19 cellular contexts compared by ENCODE assay signal in genomic region chr2:75801234-75801982, GRCh38.
DNase-seq lines count a peak whose midpoint lies in the region; ATAC-seq and TF ChIP-seq lines count a peak whose summit lies in the region.
"Had no signal": no experiment of that assay in that cellular context is flagged by ENCODE, and none has a peak within 500 bp of the region (broad histone marks: within the 10 kb centered on the region; RNA-seq: fewer than 3 reads in every experiment).

No MANE protein-coding gene starts in this region.

- no peak for DNase-seq in GM12864 (ENCODE audit: low read depth)
- no peak for DNase-seq in NCI-H748 treated with DMSO at 0.1 percent for 48 hours (lab: John Stamatoyannopoulos, UW)
- no peak for DNase-seq in activated naive CD8-positive, alpha-beta T cell treated with anti-CD3 and anti-CD28 coated beads, Interleukin-2, amount 50 U/mL, for 24 hours
- DNase-seq in chondrocyte (ENCODE audit: low spot score) = no peak
- DNase-seq in SIG-M5 treated with dmso at 0.1 percent for 504 hours (lab: John Stamatoyannopoulos, UW; ENCODE audit: unreplicated experiment) = no peak
- DNase-seq: activated T-cell treated with anti-CD3 and anti-CD28 coated beads, Interleukin-2, amount 50 U/mL, for 72 hours; amygdala; cortex of kidney; left ventricle myocardium inferior; natural killer cell; NCI-H2227 treated with DMSO at 0.1 percent for 48 hours; PC-9; stimulated activated CD4-positive, alpha-beta T cell treated with anti-CD3 and anti-CD28 coated beads, Interleukin-4, amount 100 ng/mL, for 1 hour; T-cell had no signal

- H3K4me1 Mint-ChIP-seq in activated naive CD8-positive, alpha-beta T cell treated with anti-CD3 and anti-CD28 coated beads, Interleukin-2, amount 50 U/mL, for 24 hours = no peaks in the 10 kb centered on the region
- H3K4me1 Mint-ChIP-seq in chondrocyte (ENCODE audit: low read depth) = no peaks in the 10 kb centered on the region
- H3K4me1 Mint-ChIP-seq: natural killer cell; stimulated activated effector memory CD8-positive, alpha-beta T cell treated with anti-CD3 and anti-CD28 coated beads, Interleukin-12 subunit alpha, Interleukin-12 subunit beta, amount 100 ng/mL, for 72 hours; T-cell had no signal

- H3K4me3 ChIP-seq in GM12864 (ENCODE audit: low read depth, low read length) = peak overlapping the region; percentile 43; the same call in 1 of the 2 replicates
- H3K4me3 ChIP-seq: left ventricle myocardium inferior, PC-9 had no signal

- H3K36me3 Mint-ChIP-seq in activated naive CD8-positive, alpha-beta T cell treated with anti-CD3 and anti-CD28 coated beads, Interleukin-2, amount 50 U/mL, for 24 hours (ENCODE audit: low read depth) = no peaks in the 10 kb centered on the region
- no peaks in the 10 kb centered on the region for H3K36me3 Mint-ChIP-seq in chondrocyte (ENCODE audit: low read depth)
- H3K36me3 Mint-ChIP-seq: natural killer cell; stimulated activated effector memory CD8-positive, alpha-beta T cell treated with anti-CD3 and anti-CD28 coated beads, Interleukin-12 subunit alpha, Interleukin-12 subunit beta, amount 100 ng/mL, for 72 hours; T-cell; type B pancreatic cell had no signal

- ATAC-seq in GM19463 (IDR thresholded peaks at IDR 0.05; ENCODE audit: unreplicated experiment) (peak; percentile 43), HG02798 (IDR thresholded peaks at IDR 0.05; ENCODE audit: poor library complexity, unreplicated experiment) (peak; percentile 42), HG03575 (IDR thresholded peaks at IDR 0.05; ENCODE audit: extremely low read depth, insufficient number of reproducible peaks, low FRiP score, unreplicated experiment) (peak; percentile 29)
- no peak for ATAC-seq in activated naive CD8-positive, alpha-beta T cell treated with anti-CD3 and anti-CD28 coated beads, Interleukin-2, amount 50 U/mL, for 24 hours
- ATAC-seq: activated T-cell treated with anti-CD3 and anti-CD28 coated beads, Interleukin-2, amount 50 U/mL, for 72 hours; natural killer cell; T-cell had no signal

- no peaks in the 10 kb centered on the region for H3K9me3 Mint-ChIP-seq in activated naive CD8-positive, alpha-beta T cell treated with anti-CD3 and anti-CD28 coated beads, Interleukin-2, amount 50 U/mL, for 24 hours
- no peaks in the 10 kb centered on the region for H3K9me3 Mint-ChIP-seq in chondrocyte (ENCODE audit: low read depth)
- H3K9me3 Mint-ChIP-seq: activated T-cell treated with anti-CD3 and anti-CD28 coated beads, Interleukin-2, amount 50 U/mL, for 72 hours; stimulated activated effector memory CD8-positive, alpha-beta T cell treated with anti-CD3 and anti-CD28 coated beads, Interleukin-12 subunit alpha, Interleukin-12 subunit beta, amount 100 ng/mL, for 72 hours; T-cell; type B pancreatic cell had no signal

- H3K27ac Mint-ChIP-seq in activated naive CD8-positive, alpha-beta T cell treated with anti-CD3 and anti-CD28 coated beads, Interleukin-2, amount 50 U/mL, for 24 hours = no peak overlapping the region
- no peak overlapping the region for H3K27ac Mint-ChIP-seq in chondrocyte (ENCODE audit: unreplicated experiment)
- H3K27ac Mint-ChIP-seq: activated T-cell treated with anti-CD3 and anti-CD28 coated beads, Interleukin-2, amount 50 U/mL, for 72 hours; natural killer cell; stimulated activated effector memory CD8-positive, alpha-beta T cell treated with anti-CD3 and anti-CD28 coated beads, Interleukin-12 subunit alpha, Interleukin-12 subunit beta, amount 100 ng/mL, for 72 hours; T-cell; type B pancreatic cell had no signal

- no peak for TF ChIP-seq CTCF in GM12864 (IDR thresholded peaks at IDR 0.05; ENCODE audit: low read depth, low read length, missing control alignments)
- TF ChIP-seq CTCF in chondrocyte (IDR thresholded peaks at IDR 0.05) = no peak

- peaks cover 5% of the 10 kb centered on the region for H3K27me3 Mint-ChIP-seq in activated naive CD8-positive, alpha-beta T cell treated with anti-CD3 and anti-CD28 coated beads, Interleukin-2, amount 50 U/mL, for 24 hours
- peaks cover 27% of the 10 kb centered on the region for H3K27me3 Mint-ChIP-seq in chondrocyte (ENCODE audit: low read depth)

- H3K4me3 Mint-ChIP-seq in activated naive CD8-positive, alpha-beta T cell treated with anti-CD3 and anti-CD28 coated beads, Interleukin-2, amount 50 U/mL, for 24 hours = no peak overlapping the region
- H3K4me3 Mint-ChIP-seq in chondrocyte (ENCODE audit: unreplicated experiment) = no peak overlapping the region
- H3K4me3 Mint-ChIP-seq: activated T-cell treated with anti-CD3 and anti-CD28 coated beads, Interleukin-2, amount 50 U/mL, for 72 hours; natural killer cell; stimulated activated effector memory CD8-positive, alpha-beta T cell treated with anti-CD3 and anti-CD28 coated beads, Interleukin-12 subunit alpha, Interleukin-12 subunit beta, amount 100 ng/mL, for 72 hours; T-cell; type B pancreatic cell had no signal
